1 cellular context compared by ENCODE assay signal in the genomic region with DNA sequence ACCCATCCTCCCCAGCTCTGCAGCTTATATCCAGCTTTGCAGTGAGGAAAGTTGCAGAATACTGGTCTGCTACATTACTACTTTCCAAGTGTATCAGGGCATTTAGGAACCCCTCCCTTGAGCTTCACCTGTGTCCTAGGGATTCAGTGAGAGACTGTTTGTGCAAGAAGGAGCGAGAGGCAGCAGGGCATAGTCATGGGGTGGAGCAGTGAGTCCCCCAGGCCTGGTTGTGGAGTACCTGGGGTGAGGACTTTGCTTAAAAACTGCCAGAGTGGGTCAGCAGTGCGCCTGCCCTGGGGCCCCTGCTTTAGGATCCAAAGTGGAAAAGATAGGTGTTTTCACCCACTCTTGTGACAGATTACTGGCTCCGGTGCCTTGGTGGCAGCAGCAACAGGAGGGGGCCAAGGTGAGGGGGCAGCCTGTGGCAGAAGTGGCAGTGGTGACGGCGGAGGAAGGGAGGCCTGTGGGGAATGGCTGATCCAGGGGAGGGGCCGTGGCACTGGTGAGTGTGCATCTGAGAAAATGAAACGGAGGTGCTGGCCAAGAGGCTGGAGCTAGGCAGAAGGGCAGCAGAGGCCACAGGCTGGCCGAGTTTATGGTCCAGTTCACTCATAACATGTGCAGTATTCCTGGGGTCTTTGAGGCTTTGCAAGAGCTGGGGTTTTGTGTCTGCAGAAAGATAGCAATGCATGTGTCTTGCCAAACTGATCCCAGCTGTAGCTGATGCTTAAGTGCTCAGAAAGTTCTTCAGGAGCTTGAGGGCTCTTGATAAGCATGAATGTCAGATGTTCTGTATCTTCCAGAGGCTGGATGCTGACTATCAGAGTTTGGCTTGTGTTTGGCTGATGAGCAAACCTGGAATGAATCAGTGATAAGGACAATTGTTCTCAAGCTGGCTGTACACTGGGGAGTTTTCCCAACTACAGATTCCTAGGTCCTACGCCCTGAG.
TF ChIP-seq lines count a peak whose summit lies in the region.

No MANE protein-coding gene starts in this region.

TF ChIP-seq in H1, 55 proteins besides CTCF, POLR2A, EP300 and RAD21:
- TF ChIP-seq CREB1 (IDR thresholded peaks at IDR 0.05) = no peak
